11 cellular contexts compared by ENCODE assay signal in the genomic region with DNA sequence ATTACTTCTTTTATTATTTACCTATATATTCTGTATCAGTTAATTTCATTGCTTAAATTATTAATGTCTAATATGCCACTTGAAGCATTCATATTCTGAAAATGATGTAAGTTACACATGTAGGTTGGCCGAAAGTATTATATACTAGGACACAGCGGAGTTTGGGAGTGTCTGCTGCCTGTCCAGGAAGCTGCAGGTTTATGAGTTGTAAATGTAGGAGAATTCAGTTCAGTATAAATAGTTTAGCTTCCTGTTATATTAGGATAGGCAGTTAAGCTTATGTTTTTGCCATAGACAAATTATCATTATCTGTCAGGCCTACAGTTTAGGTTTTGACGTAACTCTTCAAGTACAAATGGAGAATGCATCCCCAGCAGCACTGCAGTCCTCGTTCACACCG. TPM values are rescaled to one million over a fixed set of nuclear protein-coding genes. Genes with fewer than 3 reads are reported as not detected.
A peak's percentile ranks its signal among the peaks of the same experiment; 100 is the strongest.
DNase-seq lines count a peak whose midpoint lies in the region; TF ChIP-seq lines count a peak whose summit lies in the region.
"Had no signal": no experiment of that assay in that cellular context is flagged by ENCODE, and none has a peak within 500 bp of the region (broad histone marks: within the 10 kb centered on the region; RNA-seq: fewer than 3 reads in every experiment).

No MANE protein-coding gene starts in this region.

- H3K27ac Mint-ChIP-seq in Calu3 (ENCODE audit: unreplicated experiment) = peak overlapping the region; percentile 38
- no peak overlapping the region for H3K27ac Mint-ChIP-seq in activated CD4-positive, alpha-beta memory T cell treated with anti-CD3 and anti-CD28 coated beads, Interleukin-2, amount 10 ng/mL, durations not matched to agents 7 days and 5 days
- H3K27ac Mint-ChIP-seq: GM23338 had no signal

- CTCF ChIA-PET in Calu3 (lab: Charles Lee) = interaction anchor here (0.9 to 2.2 kb wide), 5 partner anchors 17 to 180 kb away, joined by 3 to 15 read pairs (median 5); no protein-coding TSS in a partner anchor
- CTCF ChIA-PET in activated CD4-positive, alpha-beta memory T cell treated with anti-CD3 and anti-CD28 coated beads, Interleukin-2, amount 10 ng/mL, durations not matched to agents 7 days and 5 days (lab: Charles Lee) = interaction anchor here (0.7 to 4.8 kb wide), 53 partner anchors 9 to 847 kb away, joined by 3 to 79 read pairs (median 4); no protein-coding TSS in a partner anchor

- H3K36me3 ChIP-seq in BE2C (no peaks in the 10 kb centered on the region), SK-N-MC (ENCODE audit: insufficient read depth, low read length) (no peaks in the 10 kb centered on the region), mucosa of stomach (ENCODE audit: control insufficient read depth, insufficient read depth, low read length) (no peaks in the 10 kb centered on the region)
- H3K36me3 ChIP-seq: pancreas had no signal

- POLR2A ChIA-PET in activated CD4-positive, alpha-beta memory T cell treated with anti-CD3 and anti-CD28 coated beads, Interleukin-2, amount 10 ng/mL, durations not matched to agents 7 days and 5 days (lab: Charles Lee) = interaction anchor here (1.3 to 1.9 kb wide), 3 partner anchors 17 to 82 kb away, joined by 6 to 8 read pairs (median 7); partner anchors contain the start of gene ZNF236

- H3K27me3 Mint-ChIP-seq in Calu3 (ENCODE audit: unreplicated experiment) = no peaks in the 10 kb centered on the region
- H3K27me3 Mint-ChIP-seq in activated CD4-positive, alpha-beta memory T cell treated with anti-CD3 and anti-CD28 coated beads, Interleukin-2, amount 10 ng/mL, durations not matched to agents 7 days and 5 days = peaks cover 10% of the 10 kb centered on the region

- H3K9ac ChIP-seq in SK-N-MC (ENCODE audit: insufficient read length) (no peak overlapping the region), mucosa of stomach (ENCODE audit: low read length) (peak overlapping the region; percentile 34)

- H3K4me3 Mint-ChIP-seq in Calu3 (ENCODE audit: low read depth, unreplicated experiment) = peak overlapping the region; percentile 26
- H3K4me3 Mint-ChIP-seq in activated CD4-positive, alpha-beta memory T cell treated with anti-CD3 and anti-CD28 coated beads, Interleukin-2, amount 10 ng/mL, durations not matched to agents 7 days and 5 days = no peak overlapping the region
- H3K4me3 Mint-ChIP-seq: GM23338 had no signal

- peaks cover 3% of the 10 kb centered on the region for H3K9me3 Mint-ChIP-seq in Calu3 (ENCODE audit: low read depth, unreplicated experiment)
- no peaks in the 10 kb centered on the region for H3K9me3 Mint-ChIP-seq in activated CD4-positive, alpha-beta memory T cell treated with anti-CD3 and anti-CD28 coated beads, Interleukin-2, amount 10 ng/mL, durations not matched to agents 7 days and 5 days

- H3K4me1 ChIP-seq in BE2C (no peaks in the 10 kb centered on the region), mucosa of stomach (ENCODE audit: control insufficient read depth, insufficient read depth, low read length) (peaks cover 10% of the 10 kb centered on the region)

- H3K27ac ChIP-seq in SK-N-MC = no peak overlapping the region
- H3K27ac ChIP-seq: pancreas, spleen, VCaP had no signal

- intact Hi-C loops in Calu3 (cut with micrococcal nuclease; ENCODE audit: unreplicated experiment) = loop anchor here (2.0 to 5.0 kb wide), 2 partner anchors 251 to 409 kb away; no protein-coding TSS in a partner anchor

- DNase-seq in BE2C (no peak), Calu3 (no peak), SK-N-MC (ENCODE audit: low read depth, low spot score) (no peak), NCI-H1436 treated with DMSO at 0.1 percent for 48 hours (lab: John Stamatoyannopoulos, UW) (no peak), amygdala (lab: John Stamatoyannopoulos, UW) (no peak)
- DNase-seq in activated CD4-positive, alpha-beta memory T cell treated with anti-CD3 and anti-CD28 coated beads, Interleukin-2, amount 10 ng/mL, durations not matched to agents 7 days and 5 days = no peak
- DNase-seq: spleen had no signal

- H3K4me3 ChIP-seq in BE2C (ENCODE audit: low read depth, low read length) (peak overlapping the region; percentile 38), SK-N-MC (peak overlapping the region; percentile 45; the same call in 1 of the 2 replicates), mucosa of stomach (ENCODE audit: low read length) (no peak overlapping the region)
- H3K4me3 ChIP-seq: GM23338, pancreas, spleen had no signal

- no TSS peak for BruUV-seq in Calu3 (replicated peaks; lab: Mats Ljungman, UMichigan)

- H3K27me3 ChIP-seq in BE2C (no peaks in the 10 kb centered on the region), mucosa of stomach (ENCODE audit: control insufficient read depth, insufficient read depth, low read length) (peaks cover 8% of the 10 kb centered on the region)
- H3K27me3 ChIP-seq: pancreas had no signal

- H3K4me1 Mint-ChIP-seq in Calu3 (ENCODE audit: low read depth, unreplicated experiment) = peaks cover 8% of the 10 kb centered on the region
- H3K4me1 Mint-ChIP-seq in activated CD4-positive, alpha-beta memory T cell treated with anti-CD3 and anti-CD28 coated beads, Interleukin-2, amount 10 ng/mL, durations not matched to agents 7 days and 5 days = peaks cover 18% of the 10 kb centered on the region
- H3K4me1 Mint-ChIP-seq: GM23338 had no signal

- no peaks in the 10 kb centered on the region for H3K9me3 ChIP-seq in BE2C
- H3K9me3 ChIP-seq in SK-N-MC (ENCODE audit: low read depth, low read length) = no peaks in the 10 kb centered on the region
- no peaks in the 10 kb centered on the region for H3K9me3 ChIP-seq in mucosa of stomach (ENCODE audit: control insufficient read depth, low read length)
- H3K9me3 ChIP-seq: pancreas had no signal

- TF ChIP-seq CTCF in BE2C (IDR thresholded peaks at IDR 0.05; ENCODE audit: low read depth, low read length) = no peak
- TF ChIP-seq CTCF in Calu3 (IDR thresholded peaks at IDR 0.05; ENCODE audit: unreplicated experiment) = no peak

- peaks cover 8% of the 10 kb centered on the region for H3K36me3 Mint-ChIP-seq in Calu3 (ENCODE audit: insufficient read depth, unreplicated experiment)
- H3K36me3 Mint-ChIP-seq in activated CD4-positive, alpha-beta memory T cell treated with anti-CD3 and anti-CD28 coated beads, Interleukin-2, amount 10 ng/mL, durations not matched to agents 7 days and 5 days (ENCODE audit: low read depth) = no peaks in the 10 kb centered on the region

RNA-seq across cellular contexts. Expression of gene ZNF236, which starts 18.9 kb away (rescaled TPM):
- 4.1 TPM for polyA plus RNA-seq in BE2C (2012; ENCODE audit: insufficient read depth, insufficient read length, low read depth)
- total RNA-seq in Calu3 (2022) = 19.3 and 22.2 TPM in 2 replicates
- 10 to 100 TPM; 17.9 to 20.2 TPM for total RNA-seq in activated CD4-positive, alpha-beta memory T cell treated with anti-CD3 and anti-CD28 coated beads, Interleukin-2, amount 10 ng/mL, durations not matched to agents 7 days and 5 days
